Comparison of ENCODE assay signal across 10 cellular contexts in the genomic region with DNA sequence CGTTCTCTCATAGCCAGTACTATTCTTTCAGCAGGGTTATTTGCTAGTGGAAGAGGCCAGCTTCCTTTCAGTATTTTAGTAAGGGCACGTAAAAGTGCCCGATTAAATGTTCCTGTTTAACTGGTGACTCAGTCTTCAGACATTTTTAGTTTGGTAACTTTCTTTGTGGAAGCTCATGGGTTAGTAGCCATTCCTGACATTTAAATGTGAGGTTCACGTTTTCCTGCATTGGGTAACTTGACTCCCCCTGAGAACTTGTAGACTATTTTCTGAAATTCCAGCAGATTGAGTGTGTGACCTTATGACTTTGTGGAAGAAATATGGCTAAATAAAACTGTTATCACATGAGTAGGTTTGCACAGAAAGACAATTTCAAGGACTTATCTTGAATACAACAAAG. TPM values are rescaled to one million over a fixed set of nuclear protein-coding genes. Genes with fewer than 3 reads are reported as not detected.
A peak's percentile ranks its signal among the peaks of the same experiment; 100 is the strongest.
DNase-seq lines count a peak whose midpoint lies in the region; ATAC-seq and TF ChIP-seq lines count a peak whose summit lies in the region.
"Had no signal": no experiment of that assay in that cellular context is flagged by ENCODE, and none has a peak within 500 bp of the region (broad histone marks: within the 10 kb centered on the region; RNA-seq: fewer than 3 reads in every experiment).

No MANE protein-coding gene starts in this region.

- H3K27ac ChIP-seq in adrenal gland (peak overlapping the region; percentile 35 to 95 (median 85)), heart left ventricle (peak overlapping the region; percentile 73 to 97 (median 88))
- H3K27ac ChIP-seq: KMS-11 had no signal

- DNase-seq in EH (ENCODE audit: low read depth) = peak; percentile 99
- no peak for DNase-seq in adrenal gland
- DNase-seq in heart left ventricle = no peak
- DNase-seq in sciatic nerve (ENCODE audit: low spot score) = no peak
- no peak for DNase-seq in pons (ENCODE audit: low spot score)
- no peak for DNase-seq in naive thymus-derived CD8-positive, alpha-beta T cell
- DNase-seq in activated CD4-positive, alpha-beta T cell treated with anti-CD3 and anti-CD28 coated beads, Interleukin-2, amount 50 U/mL, for 48 hours = no peak
- DNase-seq: stimulated activated naive CD8-positive, alpha-beta T cell treated with anti-CD3 and anti-CD28 coated beads, Interleukin-15, Interleukin-2, amounts not matched to agents 100 U/mL and 50 U/mL, for 24 hours had no signal

- POLR2A ChIA-PET in naive thymus-derived CD8-positive, alpha-beta T cell (lab: Charles Lee) = no interaction called here

- intact Hi-C loops in adrenal gland (cut with DNase I) (no loop called here), heart left ventricle (cut with DNase I) (loop anchor here in 2 of 10 donors (2.0 to 10.0 kb wide), 2 partner anchors 14 to 50 kb away; no protein-coding TSS in a partner anchor), sciatic nerve (cut with DNase I) (no loop called here)

- peaks cover 0 to 37% (median 5%) of the 10 kb centered on the region in 3 donors for H3K36me3 Mint-ChIP-seq in naive thymus-derived CD8-positive, alpha-beta T cell

- no peaks in the 10 kb centered on the region for H3K27me3 ChIP-seq in adrenal gland
- H3K27me3 ChIP-seq in heart left ventricle = no peaks in the 10 kb centered on the region

- TF ChIP-seq POLR2A in adrenal gland (IDR thresholded peaks at IDR 0.05) = no peak
- no peak for TF ChIP-seq POLR2A in heart left ventricle (IDR thresholded peaks at IDR 0.05)

- H3K9me3 Mint-ChIP-seq in naive thymus-derived CD8-positive, alpha-beta T cell = no peaks in the 10 kb centered on the region

- 10 to 35% (median 19%) methylated on average over 4 of the region's 4 CpGs for WGBS in adrenal gland, 4 donors
- WGBS in heart left ventricle, 4 donors = 42 to 51% (median 47%) methylated on average over 4 of the region's 4 CpGs

- no peak overlapping the region for H3K4me3 ChIP-seq in adrenal gland
- H3K4me3 ChIP-seq in heart left ventricle = peak overlapping the region in 9 of 12 donors; percentile 5 to 37 (median 17)

- H3K4me1 ChIP-seq in adrenal gland (replicated peaks in 1 of 2) (peaks cover 50 to 83% of the 10 kb centered on the region in 2 donors), heart left ventricle (peaks cover 10 to 90% (median 67%) of the 10 kb centered on the region in 12 donors)

- H3K27me3 Mint-ChIP-seq in naive thymus-derived CD8-positive, alpha-beta T cell = no peaks in the 10 kb centered on the region

- H3K4me1 Mint-ChIP-seq in naive thymus-derived CD8-positive, alpha-beta T cell = peaks cover 8 to 40% (median 16%) of the 10 kb centered on the region in 4 donors

- H3K9me3 ChIP-seq in adrenal gland (replicated peaks in 1 of 3) (no peaks in the 10 kb centered on the region), heart left ventricle (no peaks in the 10 kb centered on the region)

- no peak overlapping the region for H3K4me3 Mint-ChIP-seq in naive thymus-derived CD8-positive, alpha-beta T cell

- H3K36me3 ChIP-seq in adrenal gland (replicated peaks in 1 of 2) = peaks cover 0 to 3% of the 10 kb centered on the region in 2 donors
- peaks cover 0 to 26% (median 4%) of the 10 kb centered on the region in 9 donors for H3K36me3 ChIP-seq in heart left ventricle

- TF ChIP-seq CTCF in adrenal gland (IDR thresholded peaks at IDR 0.05) = no peak
- TF ChIP-seq CTCF in heart left ventricle (IDR thresholded peaks at IDR 0.05) = no peak

- ATAC-seq in heart left ventricle = peak; percentile 12 to 40 (median 34)
- peak; percentile 22 for ATAC-seq in sciatic nerve
- ATAC-seq in naive thymus-derived CD8-positive, alpha-beta T cell = no peak
- no peak for ATAC-seq in HG02885 (IDR thresholded peaks at IDR 0.05; ENCODE audit: poor library complexity, unreplicated experiment)
- ATAC-seq: stimulated activated naive CD8-positive, alpha-beta T cell treated with anti-CD3 and anti-CD28 coated beads, Interleukin-15, Interleukin-2, amounts not matched to agents 100 U/mL and 50 U/mL, for 24 hours had no signal

- H3K27ac Mint-ChIP-seq in naive thymus-derived CD8-positive, alpha-beta T cell = no peak overlapping the region

RNA-seq across cellular contexts. Expression of a gene that starts 16.9 kb away (rescaled TPM):
- total RNA-seq in adrenal gland (100 to 1,000 TPM; 116 to 316 (median 173) TPM), heart left ventricle (100 to 1,000 TPM in 6 of 9 donors, 10 to 100 TPM in 3; 53.4 to 243 (median 128) TPM), sciatic nerve (70.5 TPM)
- polyA plus RNA-seq in adrenal gland (10 to 100 TPM in 1 of 3 donors, 1 to 10 TPM in 2; 5.6 to 71.0 (median 9.7) TPM), heart left ventricle (100 to 1,000 TPM in 1 of 2 donors, 1 to 10 TPM in 1; 8.6 to 112 TPM)
- 10 to 100 TPM; 47.6 to 49.9 TPM for total RNA-seq in naive thymus-derived CD8-positive, alpha-beta T cell
- polyA plus RNA-seq in naive thymus-derived CD8-positive, alpha-beta T cell = 10 to 100 TPM; 14.0 to 17.1 (median 15.0) TPM

Comparison
In these comparisons a context has a peak if more than half of its experiments do, and no peak if none do; other contexts are left out.
1. H3K4me3 ChIP-seq: peak in heart left ventricle (9 of 12); none in adrenal gland (0 of 4).
2. ATAC-seq: peak in heart left ventricle (4 of 4) and sciatic nerve (single experiment); none in naive thymus-derived CD8-positive, alpha-beta T cell (0 of 2) and HG02885 (single experiment).